Comparison of ENCODE assay signal across 19 cellular contexts in genomic region chr7:144873316-144873845, GRCh38. TPM values are rescaled to one million over a fixed set of nuclear protein-coding genes. Genes with fewer than 3 reads are reported as not detected.
DNase-seq lines count a peak whose midpoint lies in the region; ATAC-seq, FAIRE-seq and TF ChIP-seq lines count a peak whose summit lies in the region.
"Had no signal": no experiment of that assay in that cellular context is flagged by ENCODE, and none has a peak within 500 bp of the region (broad histone marks: within the 10 kb centered on the region; RNA-seq: fewer than 3 reads in every experiment).

No MANE protein-coding gene starts in this region.

- no peaks in the 10 kb centered on the region for H3K36me3 Mint-ChIP-seq in endodermal cell (ENCODE audit: low read depth)
- H3K36me3 Mint-ChIP-seq in CD8-positive, alpha-beta memory T cell = peaks cover 0 to 2% (median 0%) of the 10 kb centered on the region in 3 donors
- H3K36me3 Mint-ChIP-seq: CD14-positive monocyte; CD4-positive, alpha-beta memory T cell had no signal

- POLR2A ChIA-PET in HepG2 (lab: Yijun Ruan, JAX) (no interaction called here), SK-N-SH (lab: Yijun Ruan, JAX) (no interaction called here)
- POLR2A ChIA-PET in CD8-positive, alpha-beta memory T cell (lab: Charles Lee) = no interaction called here

- TF ChIP-seq CTCF in HepG2 (CRISPR knock-in tag; IDR thresholded peaks at IDR 0.05) (no peak), right lobe of liver (IDR thresholded peaks at IDR 0.05) (no peak), SK-N-SH (IDR thresholded peaks at IDR 0.05) (no peak), endodermal cell (conservative IDR thresholded peaks at IDR 0.05) (no peak)

- H3K27me3 Mint-ChIP-seq in endodermal cell (ENCODE audit: insufficient read depth) = peaks cover 8% of the 10 kb centered on the region
- peaks cover 20 to 47% of the 10 kb centered on the region in 2 donors for H3K27me3 Mint-ChIP-seq in CD8-positive, alpha-beta memory T cell

- H3K79me2 ChIP-seq in HepG2 (ENCODE audit: insufficient read depth, low read length) (no peaks in the 10 kb centered on the region), SK-N-SH (ENCODE audit: insufficient read depth) (no peaks in the 10 kb centered on the region)

- no peak overlapping the region for H3K4me3 Mint-ChIP-seq in endodermal cell
- H3K4me3 Mint-ChIP-seq in CD8-positive, alpha-beta memory T cell = no peak overlapping the region
- H3K4me3 Mint-ChIP-seq: CD14-positive monocyte; CD4-positive, alpha-beta memory T cell had no signal

- H3K27me3 ChIP-seq in HepG2 (ENCODE audit: control insufficient read depth in 1 of 2, insufficient read depth in 2 of 2, low read length in 2 of 2) = no peaks in the 10 kb centered on the region
- H3K27me3 ChIP-seq in right lobe of liver = no peaks in the 10 kb centered on the region
- H3K27me3 ChIP-seq in SK-N-SH (ENCODE audit: insufficient read depth) = peaks cover 20% of the 10 kb centered on the region
- no peaks in the 10 kb centered on the region for H3K27me3 ChIP-seq in endodermal cell (ENCODE audit: control insufficient read depth, insufficient read depth, low read length, poor library complexity, severe bottlenecking)
- H3K27me3 ChIP-seq in CD8-positive, alpha-beta memory T cell (ENCODE audit: insufficient read depth, low read length, poor library complexity, severe bottlenecking) = no peaks in the 10 kb centered on the region
- H3K27me3 ChIP-seq: BLaER1 had no signal

- H3K4me2 ChIP-seq in HepG2 (ENCODE audit: low read depth, low read length) = no peak overlapping the region
- H3K4me2 ChIP-seq in SK-N-SH = peak overlapping the region; percentile 59; the same call in 1 of the 2 replicates
- H3K4me2 ChIP-seq: BLaER1 had no signal

- no peak overlapping the region for H2AFZ ChIP-seq in HepG2 (ENCODE audit: low read length)
- peak overlapping the region; percentile 42; the same call in 1 of the 2 replicates for H2AFZ ChIP-seq in SK-N-SH (ENCODE audit: low read depth)
- H2AFZ ChIP-seq: GM23248 had no signal

- no peaks in the 10 kb centered on the region for H3K9me2 ChIP-seq in SK-N-SH

- intact Hi-C loops in HepG2 (cut with micrococcal nuclease; ENCODE audit: unreplicated experiment) (no loop called here), right lobe of liver (cut with DNase I) (no loop called here)

- peaks cover 35% of the 10 kb centered on the region for H3K4me1 Mint-ChIP-seq in endodermal cell
- H3K4me1 Mint-ChIP-seq in CD8-positive, alpha-beta memory T cell = no peaks in the 10 kb centered on the region
- H3K4me1 Mint-ChIP-seq: CD14-positive monocyte had no signal

- CTCF ChIA-PET in HepG2 (lab: Yijun Ruan, JAX; ENCODE audit: low intra/inter-chr PET ratio, low total read pairs) (no interaction called here), SK-N-SH (lab: Yijun Ruan, JAX) (no interaction called here)
- CTCF ChIA-PET in CD8-positive, alpha-beta memory T cell (lab: Charles Lee) = no interaction called here

- H3K9me3 Mint-ChIP-seq in endodermal cell = peaks cover 19% of the 10 kb centered on the region
- no peaks in the 10 kb centered on the region for H3K9me3 Mint-ChIP-seq in CD8-positive, alpha-beta memory T cell

- WGBS in HepG2 (ENCODE audit: low lambda C conversion rate) = 22% methylated on average over 13 of the region's 13 CpGs
- 69% methylated on average over 12 of the region's 13 CpGs for WGBS in right lobe of liver (ENCODE audit: insufficient coverage, low coverage, low lambda C conversion rate, missing lambda C conversion rate)
- WGBS in SK-N-SH (ENCODE audit: low lambda C conversion rate) = 8% methylated on average over 13 of the region's 13 CpGs
- 67 to 82% methylated on average over 2 to 13 of the region's 13 CpGs for WGBS in endodermal cell (ENCODE audit: insufficient coverage in 1 of 2, insufficient read length in 1 of 2), 2 experiments

- DNase-seq in HepG2 (ENCODE audit: low spot score) (no peak), right lobe of liver (no peak), SK-N-SH (no peak), endodermal cell (no peak), SW480 (ENCODE audit: low spot score) (no peak), NAMALWA (ENCODE audit: low spot score) (no peak)
- no peak for DNase-seq in CD8-positive, alpha-beta memory T cell
- DNase-seq: Calu3; CD4-positive, alpha-beta memory T cell; DMS79 treated with DMSO at 0.1 percent for 48 hours; EL; GM23248; HCEC 1CT had no signal

- H4K20me1 ChIP-seq in HepG2 (ENCODE audit: insufficient read depth, low read length) (no peaks in the 10 kb centered on the region), SK-N-SH (ENCODE audit: insufficient read depth) (no peaks in the 10 kb centered on the region)
- H4K20me1 ChIP-seq: BLaER1 had no signal

- H3K27ac ChIP-seq in HepG2 (ENCODE audit: extremely low read length, insufficient read depth, low read length) (no peak overlapping the region), right lobe of liver (no peak overlapping the region), SK-N-SH (ENCODE audit: low read depth in 2 of 2, low read length in 1 of 2) (no peak overlapping the region), endodermal cell (ENCODE audit: low read depth, low read length) (no peak overlapping the region)
- H3K27ac ChIP-seq in CD8-positive, alpha-beta memory T cell (ENCODE audit: low read depth, low read length) = no peak overlapping the region
- H3K27ac ChIP-seq: 22Rv1, BLaER1, GM23248 had no signal

- H3K4me1 ChIP-seq in HepG2 (ENCODE audit: insufficient read depth, low read length) = no peaks in the 10 kb centered on the region
- no peaks in the 10 kb centered on the region for H3K4me1 ChIP-seq in right lobe of liver
- no peaks in the 10 kb centered on the region for H3K4me1 ChIP-seq in SK-N-SH (ENCODE audit: control insufficient read depth in 1 of 2, insufficient read depth in 2 of 2, low read depth in 1 of 2, low read length in 1 of 2)
- H3K4me1 ChIP-seq in endodermal cell (ENCODE audit: control insufficient read depth, insufficient read depth, low read length) = peaks cover 3% of the 10 kb centered on the region
- no peaks in the 10 kb centered on the region for H3K4me1 ChIP-seq in CD8-positive, alpha-beta memory T cell (ENCODE audit: insufficient read depth, low read length)
- H3K4me1 ChIP-seq: BLaER1 had no signal

- H3K27ac Mint-ChIP-seq in endodermal cell = peak overlapping the region; percentile 67
- no peak overlapping the region for H3K27ac Mint-ChIP-seq in CD8-positive, alpha-beta memory T cell
- H3K27ac Mint-ChIP-seq: CD14-positive monocyte; CD4-positive, alpha-beta memory T cell had no signal

- in situ Hi-C loops in HepG2 (cut with HindIII; ENCODE audit: extremely low pct_ligation_motif_present, low pct_unique_long_range_greater_than_20kb) = no loop called here

- no peak overlapping the region for H3K4me3 ChIP-seq in HepG2 (replicated peaks in 1 of 3; ENCODE audit: insufficient read depth in 1 of 3, low read depth in 2 of 3, low read length in 3 of 3)
- no peak overlapping the region for H3K4me3 ChIP-seq in right lobe of liver
- no peak overlapping the region for H3K4me3 ChIP-seq in SK-N-SH (ENCODE audit: low read depth in 2 of 2, low read length in 1 of 2)
- H3K4me3 ChIP-seq in endodermal cell (ENCODE audit: low read length) = no peak overlapping the region
- no peak overlapping the region for H3K4me3 ChIP-seq in CD8-positive, alpha-beta memory T cell (ENCODE audit: low read length)
- H3K4me3 ChIP-seq: BLaER1, GM12878, GM23248 had no signal

- H3K36me3 ChIP-seq in HepG2 (replicated peaks in 1 of 2; ENCODE audit: control insufficient read depth in 1 of 2, insufficient read depth in 2 of 2, low read length in 2 of 2) = no peaks in the 10 kb centered on the region
- H3K36me3 ChIP-seq in right lobe of liver = no peaks in the 10 kb centered on the region
- H3K36me3 ChIP-seq in SK-N-SH (replicated peaks in 1 of 2; ENCODE audit: control insufficient read depth in 1 of 2, insufficient read depth in 2 of 2, low read length in 1 of 2) = no peaks in the 10 kb centered on the region
- H3K36me3 ChIP-seq in endodermal cell (ENCODE audit: control insufficient read depth, insufficient read depth, low read length) = no peaks in the 10 kb centered on the region
- no peaks in the 10 kb centered on the region for H3K36me3 ChIP-seq in CD8-positive, alpha-beta memory T cell (ENCODE audit: insufficient read depth, low read length)
- H3K36me3 ChIP-seq: BLaER1 had no signal

- TF ChIP-seq POLR2A in HepG2 (IDR thresholded peaks at IDR 0.05; ENCODE audit: insufficient read depth in 1 of 2, low read depth in 2 of 2, low read length in 2 of 2) (no peak), right lobe of liver (IDR thresholded peaks at IDR 0.05) (no peak)

- no peak for TF ChIP-seq RAD21 in HepG2 (CRISPR knock-in tag; IDR thresholded peaks at IDR 0.05)
- TF ChIP-seq RAD21 in SK-N-SH (IDR thresholded peaks at IDR 0.05; ENCODE audit: low read length) = no peak

- H3F3A ChIP-seq in SK-N-SH (replicated peaks; ENCODE audit: insufficient read depth) = no peaks in the 10 kb centered on the region

- no peaks in the 10 kb centered on the region for H3K9me3 ChIP-seq in HepG2 (ENCODE audit: low read length)
- no peaks in the 10 kb centered on the region for H3K9me3 ChIP-seq in right lobe of liver
- H3K9me3 ChIP-seq in SK-N-SH = no peaks in the 10 kb centered on the region
- peaks cover 27% of the 10 kb centered on the region for H3K9me3 ChIP-seq in endodermal cell (ENCODE audit: control insufficient read depth, low read length)
- no peaks in the 10 kb centered on the region for H3K9me3 ChIP-seq in CD8-positive, alpha-beta memory T cell (ENCODE audit: low read length)
- H3K9me3 ChIP-seq: BLaER1 had no signal

- ATAC-seq in HepG2 (no peak), right lobe of liver (no peak)
- ATAC-seq: GM12878 had no signal

- H3K9ac ChIP-seq in HepG2 (ENCODE audit: insufficient read depth, low read depth, low read length) = no peak overlapping the region
- H3K9ac ChIP-seq in SK-N-SH = no peak overlapping the region
- no peak overlapping the region for H3K9ac ChIP-seq in endodermal cell (ENCODE audit: extremely low read depth, low read length, poor library complexity, severe bottlenecking)
- H3K9ac ChIP-seq: BLaER1, GM23248 had no signal

- FAIRE-seq in HepG2 (lab: Jason Lieb, UNC) = no peak
- FAIRE-seq: GM12878, GM19239, H54 had no signal

- BruUV-seq in HepG2 (replicated peaks; lab: Mats Ljungman, UMichigan) = no TSS peak

- TF ChIP-seq EP300 in HepG2 (IDR thresholded peaks at IDR 0.05; ENCODE audit: low read depth in 2 of 2, low read length in 2 of 2) = no peak
- TF ChIP-seq EP300 in HepG2 (CRISPR knock-in tag; IDR thresholded peaks at IDR 0.05; ENCODE audit: borderline replicate concordance) = no peak
- TF ChIP-seq EP300 in SK-N-SH (IDR thresholded peaks at IDR 0.05; ENCODE audit: borderline replicate concordance in 1 of 2, low read depth in 1 of 2, low read length in 1 of 2) = no peak

RNA-seq across cellular contexts. Expression of gene TPK1, which starts 37.5 kb away (rescaled TPM):
- total RNA-seq in HepG2 (2016; rRNA removed; fragmentation: Illumina TruSeq; extraction: Trizol) = 1.0 and 1.4 TPM in 2 replicates
- total RNA-seq in HepG2 (2016; cell fraction: cytosol; rRNA removed; fragmentation: Illumina TruSeq; extraction: Trizol; ENCODE audit: low read depth) = 1.3 and 1.7 TPM in 2 replicates
- 0.45 and 1.3 TPM in 2 replicates for total RNA-seq in HepG2 (2016; cell fraction: insoluble cytoplasmic fraction; rRNA removed; fragmentation: Illumina TruSeq; extraction: Trizol)
- 1.1 TPM in 2 replicates for total RNA-seq in HepG2 (2016; cell fraction: membrane; rRNA removed; fragmentation: Illumina TruSeq; extraction: Trizol)
- total RNA-seq in HepG2 (2016; cell fraction: nucleus; rRNA removed; fragmentation: Illumina TruSeq; extraction: Trizol) = 0.75 and 1.7 TPM in 2 replicates
- polyA plus RNA-seq in HepG2 (2011; rRNA removed) = 0.74 and 1.2 TPM in 2 replicates
- 0.42 and 0.62 TPM in 2 replicates for polyA plus RNA-seq in HepG2 (2011; cell fraction: cytosol; rRNA removed)
- polyA plus RNA-seq in HepG2 (2011; cell fraction: nucleus; rRNA removed) = 0.43 and 0.62 TPM in 2 replicates
- 0.25 and 0.61 TPM in 2 replicates for polyA plus RNA-seq in HepG2 (2012)
- polyA plus RNA-seq in HepG2 (2016; cell fraction: cytosol; fragmentation: Illumina TruSeq; extraction: Trizol; ENCODE audit: low read depth) = 0.74 and 1.2 TPM in 2 replicates
- polyA plus RNA-seq in HepG2 (2016; cell fraction: insoluble cytoplasmic fraction; fragmentation: Illumina TruSeq; extraction: Trizol; ENCODE audit: low read depth) = 0.61 and 1.4 TPM in 2 replicates
- 0.98 and 1.2 TPM in 2 replicates for polyA plus RNA-seq in HepG2 (2016; cell fraction: membrane; fragmentation: Illumina TruSeq; extraction: Trizol; ENCODE audit: low read depth)
- 0.56 and 0.72 TPM in 2 replicates for polyA plus RNA-seq in HepG2 (2016; cell fraction: nucleus; fragmentation: Illumina TruSeq; extraction: Trizol; ENCODE audit: insufficient read depth, low read depth)
- 2.8 and 13.1 TPM in 2 replicates for polyA minus RNA-seq in HepG2 (2011; rRNA and poly(A)+ RNA removed; ENCODE audit: low replicate concordance)
- polyA minus RNA-seq in HepG2 (2011; cell fraction: cytosol; rRNA and poly(A)+ RNA removed) = 0.40 TPM in 1 of 2 replicates, not detected in the other
- polyA minus RNA-seq in HepG2 (2011; cell fraction: nucleus; rRNA and poly(A)+ RNA removed) = 4.0 and 4.7 TPM in 2 replicates
- total RNA-seq in right lobe of liver = 1 to 10 TPM; 3.1 to 6.7 (median 4.3) TPM
- 3.0 and 3.3 TPM in 2 replicates for polyA plus RNA-seq in SK-N-SH (2012; rRNA removed)
- 3.1 and 4.4 TPM in 2 replicates for polyA plus RNA-seq in SK-N-SH (2012; cell fraction: cytosol; rRNA removed)
- polyA plus RNA-seq in SK-N-SH (2012; cell fraction: nucleus; rRNA removed) = 3.0 TPM in 2 replicates
- 1 to 10 TPM; 9.7 TPM for total RNA-seq in endodermal cell
- 6.7 TPM for polyA plus RNA-seq in endodermal cell (2013, experiment 1 of 2)
- polyA plus RNA-seq in endodermal cell (2013, experiment 2 of 2) = 7.1 TPM
- total RNA-seq in CD8-positive, alpha-beta memory T cell = 10 to 100 TPM; 18.0 to 19.0 TPM
- polyA plus RNA-seq in CD8-positive, alpha-beta memory T cell = 20.1 TPM

Comparison
In these comparisons a context has a peak if more than half of its experiments do, and no peak if none do; other contexts are left out.
1. Of the 25 proteins assayed by ChIP-seq in both HepG2 and SK-N-SH: peak only in HepG2: CHD2; only in SK-N-SH: none; in both: none; in neither: 24.